In genomic region chr10:97640174-97640867, GRCh38 we compare ENCODE assay signal across 8 cellular contexts. TPM values are rescaled to one million over a fixed set of nuclear protein-coding genes. Genes with fewer than 3 reads are reported as not detected.
DNase-seq lines count a peak whose midpoint lies in the region; ATAC-seq and TF ChIP-seq lines count a peak whose summit lies in the region.

Gene PI4K2A, plus strand, starts transcription at chr10:97640671. Its CDS starts 72 bp downstream, at chr10:97640743.

- TF ChIP-seq POLR2A in ovary (IDR thresholded peaks at IDR 0.05) (peak; percentile 72), thyroid gland (IDR thresholded peaks at IDR 0.05) (peak; percentile 2 to 93)

- H3K27ac ChIP-seq in SU-DHL-6 (ENCODE audit: low read depth, low read length) (no peak within 1 kb of the TSS), ovary (peak within 1 kb of the TSS; percentile 70 to 79), thyroid gland (peak within 1 kb of the TSS; percentile 45 to 81 (median 78))

- no peaks in the 10 kb centered on the region for H3K27me3 Mint-ChIP-seq in activated naive CD8-positive, alpha-beta T cell treated with anti-CD3 and anti-CD28 coated beads for 36 hours

- H3K27me3 ChIP-seq in SU-DHL-6 (ENCODE audit: low read length) (no peaks in the 10 kb centered on the region), ovary (no peaks in the 10 kb centered on the region), thyroid gland (no peaks in the 10 kb centered on the region)

- H3K9me3 ChIP-seq in SU-DHL-6 (ENCODE audit: insufficient read depth, low read length), result no peaks in the 10 kb centered on the region
- no peaks in the 10 kb centered on the region for H3K9me3 ChIP-seq in ovary
- H3K9me3 ChIP-seq in thyroid gland, result no peaks in the 10 kb centered on the region

- H3K9ac ChIP-seq in SU-DHL-6 (ENCODE audit: low read length), result peak within 1 kb of the TSS; percentile 65

- peak within 1 kb of the TSS; percentile 62 for H3K4me2 ChIP-seq in SU-DHL-6 (ENCODE audit: low read depth, low read length, poor library complexity, severe bottlenecking)

- peak within 1 kb of the TSS; percentile 78 for H3K27ac Mint-ChIP-seq in activated naive CD8-positive, alpha-beta T cell treated with anti-CD3 and anti-CD28 coated beads for 36 hours

- H3K36me3 ChIP-seq in SU-DHL-6 (ENCODE audit: low read length), result no peaks in the 10 kb centered on the region
- H3K36me3 ChIP-seq in ovary, result no peaks in the 10 kb centered on the region
- no peaks in the 10 kb centered on the region for H3K36me3 ChIP-seq in thyroid gland

- peaks cover 10% of the 10 kb centered on the region; the same call in 1 of the 2 replicates for H3K79me2 ChIP-seq in SU-DHL-6 (ENCODE audit: insufficient read depth, low read length)

- DNase-seq in NCI-H1417 (lab: John Stamatoyannopoulos, UW), result peak; percentile 92 to 98 (median 96)
- peak; percentile 99 for DNase-seq in activated naive CD8-positive, alpha-beta T cell treated with anti-CD3 and anti-CD28 coated beads for 36 hours
- peak; percentile 100 for DNase-seq in Right ventricle myocardium inferior (ENCODE audit: missing footprints)
- DNase-seq in ovary, result peak; percentile 97 to 99 (median 98)
- DNase-seq in thyroid gland, result peak; percentile 99 to 100

- H3F3A ChIP-seq in SU-DHL-6 (ENCODE audit: insufficient read depth), result no peaks in the 10 kb centered on the region

- H3K4me1 ChIP-seq in ovary (ENCODE audit: insufficient read depth) (peaks cover 6% of the 10 kb centered on the region), thyroid gland (peaks cover 11 to 18% of the 10 kb centered on the region in 2 donors)

- no peak for TF ChIP-seq CTCF in GM12875 (IDR thresholded peaks at IDR 0.05; ENCODE audit: borderline replicate concordance, insufficient read depth, low read depth, low read length)
- no peak for TF ChIP-seq CTCF in SU-DHL-6 (IDR thresholded peaks at IDR 0.05; ENCODE audit: insufficient read depth, low read length, poor library complexity, severe bottlenecking)
- TF ChIP-seq CTCF in ovary (IDR thresholded peaks at IDR 0.05), result no peak
- TF ChIP-seq CTCF in thyroid gland (IDR thresholded peaks at IDR 0.05), result no peak

- H3K9me2 ChIP-seq in SU-DHL-6 (replicated peaks; ENCODE audit: insufficient read depth, low read length), result no peaks in the 10 kb centered on the region

- 1 to 2% (median 2%) methylated on average over 47 to 54 of the region's 54 CpGs for WGBS in ovary, 3 donors
- WGBS in thyroid gland, 2 donors, result 4 to 14% methylated on average over 6 to 28 of the region's 54 CpGs

- no peaks in the 10 kb centered on the region for H3K9me3 Mint-ChIP-seq in activated naive CD8-positive, alpha-beta T cell treated with anti-CD3 and anti-CD28 coated beads for 36 hours

- H3K4me3 Mint-ChIP-seq in activated naive CD8-positive, alpha-beta T cell treated with anti-CD3 and anti-CD28 coated beads for 36 hours, result peak within 1 kb of the TSS; percentile 92

- peaks cover 11% of the 10 kb centered on the region for H3K36me3 Mint-ChIP-seq in activated naive CD8-positive, alpha-beta T cell treated with anti-CD3 and anti-CD28 coated beads for 36 hours

- peak within 1 kb of the TSS; percentile 85 for H2AFZ ChIP-seq in SU-DHL-6 (ENCODE audit: low read depth, low read length, severe bottlenecking)

- H3K4me3 ChIP-seq in GM12875 (ENCODE audit: low read depth, low read length) (peak within 1 kb of the TSS; percentile 89), SU-DHL-6 (ENCODE audit: insufficient read depth, low read length, poor library complexity, severe bottlenecking) (peak within 1 kb of the TSS; percentile 74), ovary (peak within 1 kb of the TSS; percentile 70), thyroid gland (replicated peaks in 1 of 3) (peak within 1 kb of the TSS; percentile 78 to 95 (median 88))

- H3K4me1 Mint-ChIP-seq in activated naive CD8-positive, alpha-beta T cell treated with anti-CD3 and anti-CD28 coated beads for 36 hours, result peaks cover 22% of the 10 kb centered on the region

- H4K20me1 ChIP-seq in SU-DHL-6 (ENCODE audit: low read depth, low read length), result no peaks in the 10 kb centered on the region

- no peak for TF ChIP-seq EP300 in ovary (IDR thresholded peaks at IDR 0.05)

- peak; percentile 98 for ATAC-seq in HG02763 (IDR thresholded peaks at IDR 0.05; ENCODE audit: unreplicated experiment)
- ATAC-seq in Right ventricle myocardium inferior, result peak; percentile 99

- intact Hi-C loops in Right ventricle myocardium inferior (cut with DNase I) (no loop called here), ovary (cut with DNase I) (no loop called here), thyroid gland (cut with DNase I) (no loop called here)

RNA-seq across cellular contexts. Expression of gene PI4K2A, which starts in this region (rescaled TPM):
- 10 to 100 TPM; 10.8 to 11.7 TPM for total RNA-seq in activated naive CD8-positive, alpha-beta T cell treated with anti-CD3 and anti-CD28 coated beads for 36 hours
- total RNA-seq in Right ventricle myocardium inferior (11.0 TPM), ovary (10 to 100 TPM; 11.0 to 18.0 (median 12.6) TPM), thyroid gland (10 to 100 TPM; 19.9 to 31.3 (median 24.1) TPM)
- 10 to 100 TPM; 10.8 to 23.8 TPM for polyA plus RNA-seq in ovary
